ENCODE assay signal across 2 cellular contexts in the genomic region with DNA sequence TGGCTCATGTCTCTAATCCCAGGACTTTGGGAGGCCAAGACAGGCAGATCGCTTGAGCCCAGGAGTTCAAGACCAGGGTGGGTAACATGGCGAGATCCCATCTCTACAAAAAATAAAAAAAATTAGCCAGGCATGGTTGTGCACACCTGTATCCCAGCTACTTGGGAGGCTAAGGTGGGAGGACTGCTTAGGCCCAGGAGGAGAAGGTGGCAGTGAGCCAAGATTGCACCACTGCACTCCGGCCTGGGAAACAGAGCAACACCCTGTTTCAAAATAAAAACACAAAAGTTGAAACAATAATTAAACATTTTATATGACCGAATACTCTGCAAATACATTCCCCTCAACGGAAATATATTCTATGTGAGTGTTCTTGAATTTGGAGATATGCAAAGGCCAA.
TF ChIP-seq lines count a peak whose summit lies in the region.

No MANE protein-coding gene starts in this region.

TF ChIP-seq in K562, 482 proteins besides CTCF, POLR2A, EP300 and RAD21:
- TF ChIP-seq ZNF551 (CRISPR knock-in tag; IDR thresholded peaks at IDR 0.05) (no peak), NFIC (IDR thresholded peaks at IDR 0.05) (peak; percentile 90), CEBPB (tag; IDR thresholded peaks at IDR 0.05) (0 out of 2 replicates have a peak, but pooled peaks have one; percentile 15)

TF ChIP-seq in HepG2, 621 proteins besides CTCF, POLR2A, EP300 and RAD21:
- TF ChIP-seq, protein P1, sequence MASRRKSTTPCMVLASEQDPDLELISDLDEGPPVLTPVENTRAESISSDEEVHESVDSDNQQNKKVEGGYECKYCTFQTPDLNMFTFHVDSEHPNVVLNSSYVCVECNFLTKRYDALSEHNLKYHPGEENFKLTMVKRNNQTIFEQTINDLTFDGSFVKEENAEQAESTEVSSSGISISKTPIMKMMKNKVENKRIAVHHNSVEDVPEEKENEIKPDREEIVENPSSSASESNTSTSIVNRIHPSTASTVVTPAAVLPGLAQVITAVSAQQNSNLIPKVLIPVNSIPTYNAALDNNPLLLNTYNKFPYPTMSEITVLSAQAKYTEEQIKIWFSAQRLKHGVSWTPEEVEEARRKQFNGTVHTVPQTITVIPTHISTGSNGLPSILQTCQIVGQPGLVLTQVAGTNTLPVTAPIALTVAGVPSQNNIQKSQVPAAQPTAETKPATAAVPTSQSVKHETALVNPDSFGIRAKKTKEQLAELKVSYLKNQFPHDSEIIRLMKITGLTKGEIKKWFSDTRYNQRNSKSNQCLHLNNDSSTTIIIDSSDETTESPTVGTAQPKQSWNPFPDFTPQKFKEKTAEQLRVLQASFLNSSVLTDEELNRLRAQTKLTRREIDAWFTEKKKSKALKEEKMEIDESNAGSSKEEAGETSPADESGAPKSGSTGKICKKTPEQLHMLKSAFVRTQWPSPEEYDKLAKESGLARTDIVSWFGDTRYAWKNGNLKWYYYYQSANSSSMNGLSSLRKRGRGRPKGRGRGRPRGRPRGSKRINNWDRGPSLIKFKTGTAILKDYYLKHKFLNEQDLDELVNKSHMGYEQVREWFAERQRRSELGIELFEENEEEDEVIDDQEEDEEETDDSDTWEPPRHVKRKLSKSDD (CRISPR knock-in tag; IDR thresholded peaks at IDR 0.05; ENCODE audit: low read depth), result no peak
- TF ChIP-seq ZNF263 (CRISPR knock-in tag; IDR thresholded peaks at IDR 0.05) (peak; percentile 67; the same call in 1 of the 2 replicates), ZMYM4 (CRISPR knock-in tag; IDR thresholded peaks at IDR 0.05) (0 out of 2 replicates have a peak, but pooled peaks have one; percentile 7), CEBPB (IDR thresholded peaks at IDR 0.05; ENCODE audit: borderline replicate concordance, low read depth, low read length) (0 out of 2 replicates have a peak, but pooled peaks have one; percentile 6), ZNF44 (CRISPR knock-in tag; IDR thresholded peaks at IDR 0.05) (no peak)
- TF ChIP-seq, protein P2, sequence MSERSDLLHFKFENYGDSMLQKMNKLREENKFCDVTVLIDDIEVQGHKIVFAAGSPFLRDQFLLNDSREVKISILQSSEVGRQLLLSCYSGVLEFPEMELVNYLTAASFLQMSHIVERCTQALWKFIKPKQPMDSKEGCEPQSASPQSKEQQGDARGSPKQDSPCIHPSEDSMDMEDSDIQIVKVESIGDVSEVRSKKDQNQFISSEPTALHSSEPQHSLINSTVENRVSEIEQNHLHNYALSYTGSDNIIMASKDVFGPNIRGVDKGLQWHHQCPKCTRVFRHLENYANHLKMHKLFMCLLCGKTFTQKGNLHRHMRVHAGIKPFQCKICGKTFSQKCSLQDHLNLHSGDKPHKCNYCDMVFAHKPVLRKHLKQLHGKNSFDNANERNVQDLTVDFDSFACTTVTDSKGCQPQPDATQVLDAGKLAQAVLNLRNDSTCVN (CRISPR knock-in tag; IDR thresholded peaks at IDR 0.05; ENCODE audit: borderline replicate concordance), result no peak
